Comparison of ENCODE assay signal across 14 cellular contexts in genomic region chr10:96505150-96506136, GRCh38. TPM values are rescaled to one million over a fixed set of nuclear protein-coding genes. Genes with fewer than 3 reads are reported as not detected.
"Had no signal": no experiment of that assay in that cellular context is flagged by ENCODE, and none has a peak within 500 bp of the region (broad histone marks: within the 10 kb centered on the region; RNA-seq: fewer than 3 reads in every experiment).

No MANE protein-coding gene starts in this region.

- H3K36me3 ChIP-seq: adrenal gland, prostate gland, sigmoid colon had no signal

- H3K27ac ChIP-seq: adrenal gland, prostate gland, sigmoid colon had no signal

- H3K27me3 ChIP-seq: adrenal gland, sigmoid colon had no signal

- H3K4me1 ChIP-seq: adrenal gland, prostate gland had no signal

- DNase-seq: activated CD4-positive, alpha-beta T cell treated with anti-CD3 and anti-CD28 coated beads, Interleukin-2, amount 10 ng/mL, durations not matched to agents 24 days and 14 days; activated CD8-positive, alpha-beta memory T cell treated with anti-CD3 and anti-CD28 coated beads for 24 hours; activated naive CD4-positive, alpha-beta T cell treated with anti-CD3 and anti-CD28 coated beads, Interleukin-2, amount 50 U/mL, for 16 hours; adrenal gland; effector memory CD4-positive, alpha-beta T cell; erythroblast; mesendoderm; occipital lobe; sigmoid colon; stimulated activated CD4-positive, alpha-beta T cell treated with anti-CD3 and anti-CD28 coated beads, Interleukin-2, amount 100 ng/mL, for 48 hours; stimulated activated naive CD8-positive, alpha-beta T cell treated with anti-CD3 and anti-CD28 coated beads, Interleukin-15, Interleukin-2, amounts not matched to agents 100 U/mL and 50 U/mL, for 24 hours; T-cell had no signal

- ATAC-seq: left lobe of liver; stimulated activated naive CD8-positive, alpha-beta T cell treated with anti-CD3 and anti-CD28 coated beads, Interleukin-15, Interleukin-2, amounts not matched to agents 100 U/mL and 50 U/mL, for 24 hours; T-cell had no signal

- H3K4me3 ChIP-seq: adrenal gland, prostate gland, sigmoid colon had no signal

- H3K9me3 ChIP-seq: adrenal gland, prostate gland, sigmoid colon had no signal

RNA-seq across cellular contexts. Expression of gene TLL2, which starts 8.3 kb away (rescaled TPM):
- total RNA-seq: activated CD4-positive, alpha-beta T cell treated with anti-CD3 and anti-CD28 coated beads, Interleukin-2, amount 10 ng/mL, durations not matched to agents 24 days and 14 days; left lobe of liver had no signal
